In the genomic region with DNA sequence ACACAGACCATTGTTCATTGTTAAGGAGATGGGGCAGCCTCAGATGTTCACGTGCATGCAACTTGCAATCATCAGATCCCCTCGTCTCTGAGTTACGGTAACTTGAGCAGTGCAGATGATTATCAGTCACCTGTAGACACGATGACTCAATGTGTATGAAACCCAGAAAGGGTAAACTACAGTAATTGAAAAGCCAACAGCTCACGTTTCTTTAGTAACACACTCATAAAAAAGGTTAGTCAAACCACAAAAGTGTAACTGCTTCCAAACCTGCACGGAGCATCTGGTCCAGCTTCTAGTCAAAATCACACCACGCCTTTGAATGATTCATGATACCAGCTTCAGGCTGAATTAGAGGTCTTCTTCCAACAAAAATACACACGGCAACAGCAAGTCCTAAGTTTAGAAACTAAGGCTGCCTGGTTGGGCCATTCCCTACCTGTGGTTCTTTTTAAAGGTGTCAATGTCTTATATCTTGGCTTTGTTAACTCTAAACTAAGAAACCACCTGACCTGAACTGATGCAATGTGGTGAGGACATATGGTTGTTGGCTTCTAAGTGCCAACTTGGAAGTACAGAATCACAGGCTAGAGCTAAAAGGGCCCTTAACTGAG, we compare ENCODE assay signal across 9 cellular contexts. TPM values are rescaled to one million over a fixed set of nuclear protein-coding genes. Genes with fewer than 3 reads are reported as not detected.
A peak's percentile ranks its signal among the peaks of the same experiment; 100 is the strongest.
DNase-seq lines count a peak whose midpoint lies in the region; ATAC-seq and TF ChIP-seq lines count a peak whose summit lies in the region.
"Had no signal": no experiment of that assay in that cellular context is flagged by ENCODE, and none has a peak within 500 bp of the region (broad histone marks: within the 10 kb centered on the region; RNA-seq: fewer than 3 reads in every experiment).

No MANE protein-coding gene starts in this region.

- H3K4me3 Mint-ChIP-seq in central memory CD8-positive, alpha-beta T cell = peak overlapping the region; percentile 93
- peak overlapping the region; percentile 5 to 30 for H3K4me3 Mint-ChIP-seq in stimulated activated naive CD8-positive, alpha-beta T cell treated with anti-CD3 and anti-CD28 coated beads, Interleukin-15, amount 100 ng/mL, for 72 hours
- H3K4me3 Mint-ChIP-seq: dendritic cell treated with granulocyte-macrophage colony-stimulating factor and Interleukin-4, amounts not matched to agents 40 ng/mL and 50 ng/mL, for 4 days had no signal

- ATAC-seq in GM19043 (IDR thresholded peaks at IDR 0.05; ENCODE audit: low read depth, unreplicated experiment) = peak; percentile 59
- peak; percentile 50 for ATAC-seq in HG03460 (IDR thresholded peaks at IDR 0.05; ENCODE audit: unreplicated experiment)
- peak; percentile 72 for ATAC-seq in central memory CD8-positive, alpha-beta T cell (replicated peaks; ENCODE audit: extremely low read depth, poor library complexity, severe bottlenecking)
- ATAC-seq in stimulated activated naive CD8-positive, alpha-beta T cell treated with anti-CD3 and anti-CD28 coated beads, Interleukin-15, amount 100 ng/mL, for 72 hours = peak; percentile 90
- no peak for ATAC-seq in sciatic nerve

- peaks cover 76% of the 10 kb centered on the region for H3K36me3 Mint-ChIP-seq in central memory CD8-positive, alpha-beta T cell (ENCODE audit: insufficient read depth)

- no peaks in the 10 kb centered on the region for H3K27me3 Mint-ChIP-seq in central memory CD8-positive, alpha-beta T cell
- no peaks in the 10 kb centered on the region for H3K27me3 Mint-ChIP-seq in stimulated activated naive CD8-positive, alpha-beta T cell treated with anti-CD3 and anti-CD28 coated beads, Interleukin-15, amount 100 ng/mL, for 72 hours

- H3K27ac Mint-ChIP-seq in central memory CD8-positive, alpha-beta T cell (ENCODE audit: low read depth) = peak overlapping the region; percentile 87
- peak overlapping the region; percentile 63 to 75 for H3K27ac Mint-ChIP-seq in stimulated activated naive CD8-positive, alpha-beta T cell treated with anti-CD3 and anti-CD28 coated beads, Interleukin-15, amount 100 ng/mL, for 72 hours
- H3K27ac Mint-ChIP-seq: dendritic cell treated with granulocyte-macrophage colony-stimulating factor and Interleukin-4, amounts not matched to agents 40 ng/mL and 50 ng/mL, for 4 days had no signal

- TF ChIP-seq CTCF in AG04450 (IDR thresholded peaks at IDR 0.05; ENCODE audit: low read depth, low read length) = no peak

- H3K4me1 Mint-ChIP-seq in central memory CD8-positive, alpha-beta T cell = peaks cover 97% of the 10 kb centered on the region
- H3K4me1 Mint-ChIP-seq in stimulated activated naive CD8-positive, alpha-beta T cell treated with anti-CD3 and anti-CD28 coated beads, Interleukin-15, amount 100 ng/mL, for 72 hours = peaks cover 100% of the 10 kb centered on the region

- intact Hi-C loops in sciatic nerve (cut with DNase I) = no loop called here

- peak; percentile 16 for DNase-seq in AG04450 (ENCODE audit: low read depth, low spot score)
- DNase-seq in T follicular helper cell (ENCODE audit: low read depth) = peak; percentile 54
- peak in 1 of 2 donors; percentile 56 for DNase-seq in central memory CD8-positive, alpha-beta T cell (ENCODE audit: low spot score in 2 of 2)
- peak; percentile 71 to 84 for DNase-seq in stimulated activated naive CD8-positive, alpha-beta T cell treated with anti-CD3 and anti-CD28 coated beads, Interleukin-15, amount 100 ng/mL, for 72 hours
- no peak for DNase-seq in sciatic nerve (ENCODE audit: low spot score)
- DNase-seq in pons (ENCODE audit: low spot score) = no peak

- no peak overlapping the region for H3K4me3 ChIP-seq in AG04450 (ENCODE audit: low read depth, low read length)

- no peak overlapping the region for H3K27ac ChIP-seq in AG04450 (ENCODE audit: low read depth, low read length)

- no peaks in the 10 kb centered on the region for H3K9me3 Mint-ChIP-seq in central memory CD8-positive, alpha-beta T cell
- no peaks in the 10 kb centered on the region for H3K9me3 Mint-ChIP-seq in stimulated activated naive CD8-positive, alpha-beta T cell treated with anti-CD3 and anti-CD28 coated beads, Interleukin-15, amount 100 ng/mL, for 72 hours
- H3K9me3 Mint-ChIP-seq: dendritic cell treated with granulocyte-macrophage colony-stimulating factor and Interleukin-4, amounts not matched to agents 40 ng/mL and 50 ng/mL, for 4 days had no signal

- CTCF ChIA-PET in AG04450 (lab: Charles Lee) = no interaction called here

- H3K27me3 ChIP-seq in AG04450 (ENCODE audit: control insufficient read depth, insufficient read depth, low read length) = peaks cover 41% of the 10 kb centered on the region

- POLR2A ChIA-PET in AG04450 (lab: Yijun Ruan, JAX) = no interaction called here

- peaks cover 6% of the 10 kb centered on the region for H3K9me3 ChIP-seq in AG04450 (ENCODE audit: control insufficient read depth, insufficient read depth, low read length)

RNA-seq across cellular contexts. Expression of a gene that starts 32.3 kb away (rescaled TPM):
- 0.05 and 0.14 TPM in 2 replicates for polyA plus RNA-seq in AG04450 (2011; rRNA removed)
- 0.14 TPM in 1 of 2 replicates, not detected in the other for polyA minus RNA-seq in AG04450 (2011; rRNA and poly(A)+ RNA removed)
- total RNA-seq in sciatic nerve = 1.6 TPM

RNA-seq across cellular contexts. Expression of a gene that starts 39.7 kb away (rescaled TPM):
- polyA plus RNA-seq in AG04450 (2011; rRNA removed) = 31.9 and 45.4 TPM in 2 replicates
- polyA minus RNA-seq in AG04450 (2011; rRNA and poly(A)+ RNA removed) = 13.2 and 17.8 TPM in 2 replicates
- 18.5 TPM for total RNA-seq in sciatic nerve

Comparison
In these comparisons a context has a peak if more than half of its experiments do, and no peak if none do; other contexts are left out.
1. DNase-seq: peak in AG04450 (single experiment), T follicular helper cell (single experiment) and stimulated activated naive CD8-positive, alpha-beta T cell treated with anti-CD3 and anti-CD28 coated beads, Interleukin-15, amount 100 ng/mL, for 72 hours (2 of 2); none in sciatic nerve (single experiment) and pons (single experiment).